Comparison of ENCODE assay signal across 8 cellular contexts in genomic region chr4:108649863-108650211, GRCh38. TPM values are rescaled to one million over a fixed set of nuclear protein-coding genes. Genes with fewer than 3 reads are reported as not detected.
DNase-seq lines count a peak whose midpoint lies in the region; ATAC-seq and TF ChIP-seq lines count a peak whose summit lies in the region.

No MANE protein-coding gene starts in this region.

- peak overlapping the region; percentile 36 for H3K4me3 ChIP-seq in GM12875 (ENCODE audit: low read depth, low read length)
- peak overlapping the region; percentile 77 for H3K4me3 ChIP-seq in MG63
- H3K4me3 ChIP-seq in skeletal muscle cell (ENCODE audit: low read depth, low read length) = peak overlapping the region; percentile 29

- no peak for DNase-seq in MG63
- no peak for DNase-seq in epithelial cell of prostate (ENCODE audit: low read depth, low spot score)
- DNase-seq in skeletal muscle cell (ENCODE audit: low read depth) = no peak
- DNase-seq in stimulated activated CD4-positive, alpha-beta T cell treated with anti-CD3 and anti-CD28 coated beads, Interleukin-12 subunit alpha, Interleukin-12 subunit beta, amount 100 ng/mL, for 4 hours = no peak
- DNase-seq in NCI-H524 treated with DMSO at 0.1 percent for 48 hours (lab: John Stamatoyannopoulos, UW) = no peak
- DNase-seq in effector CD4-positive, alpha-beta T cell = no peak

- H3K36me3 ChIP-seq in MG63 = no peaks in the 10 kb centered on the region; the same call in 1 of the 2 replicates

- ATAC-seq in GM21825 (IDR thresholded peaks at IDR 0.05; ENCODE audit: unreplicated experiment) = peak; percentile 13

- TF ChIP-seq CTCF in GM12875 (IDR thresholded peaks at IDR 0.05; ENCODE audit: borderline replicate concordance, insufficient read depth, low read depth, low read length) = no peak

- no peaks in the 10 kb centered on the region for H3K9me3 ChIP-seq in MG63

- peak overlapping the region; percentile 73 for H3K27ac ChIP-seq in epithelial cell of prostate

- no peaks in the 10 kb centered on the region for H3K27me3 ChIP-seq in MG63

RNA-seq across cellular contexts. Expression of gene OSTC, which starts 0.6 kb away (rescaled TPM):
- total RNA-seq in MG63 (2014; rRNA removed; shearing (Covaris generic); ENCODE audit: low replicate concordance) = 77.7 and 1,094 TPM in 2 replicates

RNA-seq across cellular contexts. Expression of gene RPL34, which starts 29.5 kb away (rescaled TPM):
- total RNA-seq in MG63 (2014; rRNA removed; shearing (Covaris generic); ENCODE audit: low replicate concordance) = 681 and 851 TPM in 2 replicates
